Comparison of ENCODE assay signal across 16 cellular contexts in the genomic region with DNA sequence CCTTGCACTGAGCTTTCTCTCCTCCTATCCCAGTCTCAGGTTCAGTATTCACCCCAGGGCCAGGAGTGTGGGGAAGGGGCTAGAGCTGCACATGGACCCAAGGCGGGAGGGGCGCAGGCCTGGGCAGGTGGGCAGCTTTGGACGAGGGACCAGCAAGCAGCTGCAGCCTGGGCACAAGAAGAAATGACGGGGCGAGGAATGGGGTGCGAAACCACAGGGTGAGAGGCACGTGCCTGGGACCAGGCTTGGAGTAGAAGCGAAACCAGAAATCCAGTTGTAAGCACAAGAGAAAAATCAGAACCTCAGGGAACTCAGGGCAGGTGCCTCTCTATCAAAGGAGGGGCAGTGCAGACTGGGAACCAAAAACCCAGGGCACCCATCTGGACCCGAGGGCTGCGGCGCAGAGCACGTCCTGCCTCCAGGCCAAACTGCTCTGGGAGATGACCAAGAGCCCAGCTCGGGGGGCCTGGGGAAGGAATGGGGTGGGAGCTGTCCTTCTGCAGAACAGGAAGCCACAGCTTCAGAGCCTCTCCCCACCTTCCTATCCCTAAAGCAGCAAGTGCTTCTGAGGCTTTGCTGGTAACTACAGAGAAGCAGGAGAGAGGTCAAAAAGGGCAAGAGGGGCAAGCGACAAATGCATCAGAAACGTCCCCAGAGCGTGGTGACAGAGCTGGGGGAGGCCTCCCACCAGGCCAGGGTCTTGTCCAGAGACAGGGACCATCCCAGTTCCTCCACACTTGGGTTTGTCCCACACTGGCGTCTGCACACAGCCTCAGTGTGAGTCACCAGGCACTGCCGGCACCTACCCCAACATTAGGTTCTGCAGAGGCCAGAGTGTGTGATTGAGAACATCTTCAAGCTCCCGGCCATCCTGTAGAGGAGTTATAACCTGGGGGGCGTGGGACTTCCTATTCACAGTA. TPM values are rescaled to one million over a fixed set of nuclear protein-coding genes. Genes with fewer than 3 reads are reported as not detected.
DNase-seq lines count a peak whose midpoint lies in the region; ATAC-seq and TF ChIP-seq lines count a peak whose summit lies in the region.
"Had no signal": no experiment of that assay in that cellular context is flagged by ENCODE, and none has a peak within 500 bp of the region (broad histone marks: within the 10 kb centered on the region; RNA-seq: fewer than 3 reads in every experiment).

No MANE protein-coding gene starts in this region.

- no peak overlapping the region for H3K4me3 ChIP-seq in left lung
- H3K4me3 ChIP-seq: BLaER1 treated with 17β-estradiol and CSF1 and Interleukin-3, amounts not matched to agents 10 nM and 100 nM had no signal

- H3K4me1 ChIP-seq in left lung: no peaks in the 10 kb centered on the region

- peak overlapping the region; percentile 40; the same call in 1 of the 2 replicates for H3K27ac ChIP-seq in VCaP
- H3K27ac ChIP-seq in left lung: no peak overlapping the region
- H3K27ac ChIP-seq: BLaER1 treated with 17β-estradiol and CSF1 and Interleukin-3, amounts not matched to agents 10 nM and 100 nM had no signal

- H3K27ac Mint-ChIP-seq in activated naive CD8-positive, alpha-beta T cell treated with anti-CD3 and anti-CD28 coated beads, Interleukin-2, amount 50 U/mL, for 24 hours: peak overlapping the region; percentile 23
- no peak overlapping the region for H3K27ac Mint-ChIP-seq in activated naive CD8-positive, alpha-beta T cell treated with anti-CD3 and anti-CD28 coated beads for 36 hours
- H3K27ac Mint-ChIP-seq in stimulated activated effector memory CD8-positive, alpha-beta T cell treated with anti-CD3 and anti-CD28 coated beads, Interleukin-12 subunit alpha, Interleukin-12 subunit beta, amount 100 ng/mL, for 72 hours: no peak overlapping the region

- DNase-seq in activated naive CD8-positive, alpha-beta T cell treated with anti-CD3 and anti-CD28 coated beads, Interleukin-2, amount 50 U/mL, for 24 hours: no peak
- DNase-seq in activated naive CD8-positive, alpha-beta T cell treated with anti-CD3 and anti-CD28 coated beads for 36 hours: no peak
- no peak for DNase-seq in left lung
- DNase-seq in stimulated activated effector memory CD8-positive, alpha-beta T cell treated with anti-CD3 and anti-CD28 coated beads, Interleukin-12 subunit alpha, Interleukin-12 subunit beta, amount 100 ng/mL, for 72 hours (ENCODE audit: low spot score in 2 of 2): no peak
- no peak for DNase-seq in NCI-H2171 (lab: John Stamatoyannopoulos, UW)
- DNase-seq in glomerular visceral epithelial cell (ENCODE audit: extremely low spot score): no peak
- DNase-seq: DMS153; MV-4-11; NCI-H226; NCI-H526; NK-92 treated with Interleukin-12 subunit alpha and Interleukin-12 subunit beta, amount 100 ng/mL, for 24 hours had no signal

- peaks cover 0 to 15% of the 10 kb centered on the region in 2 donors for H3K27me3 ChIP-seq in left lung
- H3K27me3 ChIP-seq: BLaER1 treated with 17β-estradiol and CSF1 and Interleukin-3, amounts not matched to agents 10 nM and 100 nM had no signal

- intact Hi-C loops in left lung (cut with DNase I): loop anchor here in 1 of 2 donors (10.0 kb wide), 1 partner anchor 114 kb away; no protein-coding TSS in a partner anchor

- TF ChIP-seq CTCF in VCaP (conservative IDR thresholded peaks at IDR 0.05) (no peak), left lung (IDR thresholded peaks at IDR 0.05) (no peak)

- H3K4me1 Mint-ChIP-seq in activated naive CD8-positive, alpha-beta T cell treated with anti-CD3 and anti-CD28 coated beads, Interleukin-2, amount 50 U/mL, for 24 hours: no peaks in the 10 kb centered on the region
- no peaks in the 10 kb centered on the region for H3K4me1 Mint-ChIP-seq in activated naive CD8-positive, alpha-beta T cell treated with anti-CD3 and anti-CD28 coated beads for 36 hours
- H3K4me1 Mint-ChIP-seq in stimulated activated effector memory CD8-positive, alpha-beta T cell treated with anti-CD3 and anti-CD28 coated beads, Interleukin-12 subunit alpha, Interleukin-12 subunit beta, amount 100 ng/mL, for 72 hours: peaks cover 21% of the 10 kb centered on the region

- peaks cover 4% of the 10 kb centered on the region for H3K27me3 Mint-ChIP-seq in activated naive CD8-positive, alpha-beta T cell treated with anti-CD3 and anti-CD28 coated beads, Interleukin-2, amount 50 U/mL, for 24 hours
- peaks cover 5% of the 10 kb centered on the region for H3K27me3 Mint-ChIP-seq in activated naive CD8-positive, alpha-beta T cell treated with anti-CD3 and anti-CD28 coated beads for 36 hours

- H3K36me3 Mint-ChIP-seq in activated naive CD8-positive, alpha-beta T cell treated with anti-CD3 and anti-CD28 coated beads, Interleukin-2, amount 50 U/mL, for 24 hours (ENCODE audit: low read depth): no peaks in the 10 kb centered on the region
- no peaks in the 10 kb centered on the region for H3K36me3 Mint-ChIP-seq in activated naive CD8-positive, alpha-beta T cell treated with anti-CD3 and anti-CD28 coated beads for 36 hours
- H3K36me3 Mint-ChIP-seq in stimulated activated effector memory CD8-positive, alpha-beta T cell treated with anti-CD3 and anti-CD28 coated beads, Interleukin-12 subunit alpha, Interleukin-12 subunit beta, amount 100 ng/mL, for 72 hours: no peaks in the 10 kb centered on the region

- H3K4me3 Mint-ChIP-seq in activated naive CD8-positive, alpha-beta T cell treated with anti-CD3 and anti-CD28 coated beads, Interleukin-2, amount 50 U/mL, for 24 hours: no peak overlapping the region
- H3K4me3 Mint-ChIP-seq in activated naive CD8-positive, alpha-beta T cell treated with anti-CD3 and anti-CD28 coated beads for 36 hours: no peak overlapping the region
- no peak overlapping the region for H3K4me3 Mint-ChIP-seq in stimulated activated effector memory CD8-positive, alpha-beta T cell treated with anti-CD3 and anti-CD28 coated beads, Interleukin-12 subunit alpha, Interleukin-12 subunit beta, amount 100 ng/mL, for 72 hours

- H3K9me3 ChIP-seq in left lung: no peaks in the 10 kb centered on the region
- H3K9me3 ChIP-seq: BLaER1 treated with 17β-estradiol and CSF1 and Interleukin-3, amounts not matched to agents 10 nM and 100 nM had no signal

- no peak for ATAC-seq in activated naive CD8-positive, alpha-beta T cell treated with anti-CD3 and anti-CD28 coated beads, Interleukin-2, amount 50 U/mL, for 24 hours
- ATAC-seq in left lung (peak; percentile 16), HG02763 (IDR thresholded peaks at IDR 0.05; ENCODE audit: unreplicated experiment) (no peak)
- ATAC-seq in stimulated activated effector memory CD8-positive, alpha-beta T cell treated with anti-CD3 and anti-CD28 coated beads, Interleukin-12 subunit alpha, Interleukin-12 subunit beta, amount 100 ng/mL, for 72 hours: peak; percentile 35

- no peaks in the 10 kb centered on the region for H3K9me3 Mint-ChIP-seq in activated naive CD8-positive, alpha-beta T cell treated with anti-CD3 and anti-CD28 coated beads, Interleukin-2, amount 50 U/mL, for 24 hours
- H3K9me3 Mint-ChIP-seq in activated naive CD8-positive, alpha-beta T cell treated with anti-CD3 and anti-CD28 coated beads for 36 hours: no peaks in the 10 kb centered on the region
- H3K9me3 Mint-ChIP-seq in stimulated activated effector memory CD8-positive, alpha-beta T cell treated with anti-CD3 and anti-CD28 coated beads, Interleukin-12 subunit alpha, Interleukin-12 subunit beta, amount 100 ng/mL, for 72 hours: no peaks in the 10 kb centered on the region

- H3K36me3 ChIP-seq in left lung: no peaks in the 10 kb centered on the region
- H3K36me3 ChIP-seq: BLaER1 treated with 17β-estradiol and CSF1 and Interleukin-3, amounts not matched to agents 10 nM and 100 nM had no signal

RNA-seq across cellular contexts. Expression of gene TMPRSS4, which starts 18.3 kb away (rescaled TPM):
- total RNA-seq in activated naive CD8-positive, alpha-beta T cell treated with anti-CD3 and anti-CD28 coated beads for 36 hours: not detected
- total RNA-seq in left lung: 1 to 10 TPM; 2.9 to 3.5 TPM
- total RNA-seq: A172, LHCN-M2 had no signal

RNA-seq across cellular contexts. Expression of gene SMIM35, which starts 28.2 kb away (rescaled TPM):
- total RNA-seq in activated naive CD8-positive, alpha-beta T cell treated with anti-CD3 and anti-CD28 coated beads for 36 hours: not detected
- total RNA-seq in left lung: not detected
- total RNA-seq: A172, LHCN-M2 had no signal

Comparison
In these comparisons a context has a peak if more than half of its experiments do, and no peak if none do; other contexts are left out.
1. ATAC-seq: peak in left lung (single experiment) and stimulated activated effector memory CD8-positive, alpha-beta T cell treated with anti-CD3 and anti-CD28 coated beads, Interleukin-12 subunit alpha, Interleukin-12 subunit beta, amount 100 ng/mL, for 72 hours (single experiment); none in activated naive CD8-positive, alpha-beta T cell treated with anti-CD3 and anti-CD28 coated beads, Interleukin-2, amount 50 U/mL, for 24 hours (single experiment) and HG02763 (single experiment).